ENCODE assay signal across 8 cellular contexts in the genomic region with DNA sequence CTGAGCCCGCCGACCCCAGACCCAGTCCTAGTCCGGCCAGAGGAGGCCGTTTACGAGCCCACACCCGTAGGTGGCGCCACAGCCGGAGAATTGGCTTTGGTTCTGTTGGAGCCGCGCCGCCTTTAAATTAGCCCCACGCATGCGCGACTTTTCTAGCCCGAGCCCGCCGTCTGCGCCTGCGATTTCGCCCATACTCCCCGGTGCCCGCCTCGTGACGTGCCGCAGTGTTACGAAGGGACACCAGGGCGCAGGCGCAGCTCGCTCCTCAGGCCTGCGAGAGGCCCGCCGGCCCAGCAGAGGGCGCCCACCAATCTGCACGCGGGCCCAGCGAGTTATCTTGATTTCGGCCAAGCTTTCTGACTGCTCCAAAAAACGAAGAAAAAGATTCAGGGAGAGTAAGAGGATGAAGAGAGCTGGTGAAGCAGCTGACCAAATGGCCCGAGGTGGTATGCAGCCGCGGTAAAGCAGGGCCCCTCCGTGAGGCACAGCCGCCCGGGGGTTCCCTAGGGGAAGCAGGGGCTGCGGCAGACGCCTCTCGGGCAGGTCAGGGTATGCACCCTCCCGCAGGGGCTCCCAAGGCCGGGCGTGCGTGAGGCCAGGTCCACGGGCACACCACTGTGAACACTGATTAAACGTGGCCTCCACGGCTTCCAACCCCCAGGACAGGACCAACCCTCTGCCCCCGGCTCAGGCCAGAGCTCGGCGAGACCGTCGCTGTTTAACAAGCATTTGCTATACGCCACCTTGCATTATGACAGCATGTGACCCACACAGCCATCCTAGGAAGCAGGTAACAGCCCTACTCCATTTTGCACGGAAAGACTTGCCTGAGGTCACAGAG. TPM values are rescaled to one million over a fixed set of nuclear protein-coding genes. Genes with fewer than 3 reads are reported as not detected.
DNase-seq lines count a peak whose midpoint lies in the region; ATAC-seq and TF ChIP-seq lines count a peak whose summit lies in the region.

No MANE protein-coding gene starts in this region.

- H3K9me3 Mint-ChIP-seq in nephron progenitor cell = no peaks in the 10 kb centered on the region
- H3K9me3 Mint-ChIP-seq in stimulated activated naive CD8-positive, alpha-beta T cell treated with anti-CD3 and anti-CD28 coated beads, Interleukin-15, amount 100 ng/mL, for 72 hours = no peaks in the 10 kb centered on the region

- H3K4me3 Mint-ChIP-seq in nephron progenitor cell = peak overlapping the region; percentile 98
- peak overlapping the region; percentile 87 to 98 for H3K4me3 Mint-ChIP-seq in stimulated activated naive CD8-positive, alpha-beta T cell treated with anti-CD3 and anti-CD28 coated beads, Interleukin-15, amount 100 ng/mL, for 72 hours

- TF ChIP-seq CTCF in nephron progenitor cell (IDR thresholded peaks at IDR 0.05) = peak; percentile 96

- ATAC-seq in GM21825 (IDR thresholded peaks at IDR 0.05; ENCODE audit: unreplicated experiment) = peak; percentile 75
- peak; percentile 87 for ATAC-seq in stimulated activated naive CD8-positive, alpha-beta T cell treated with anti-CD3 and anti-CD28 coated beads, Interleukin-15, amount 100 ng/mL, for 72 hours

- H3K27ac Mint-ChIP-seq in nephron progenitor cell = peak overlapping the region; percentile 96
- peak overlapping the region; percentile 96 to 98 for H3K27ac Mint-ChIP-seq in stimulated activated naive CD8-positive, alpha-beta T cell treated with anti-CD3 and anti-CD28 coated beads, Interleukin-15, amount 100 ng/mL, for 72 hours

- DNase-seq in Daoy (ENCODE audit: low read depth) (peak; percentile 98), Kasumi-1 (lab: John Stamatoyannopoulos, UW) (peak; percentile 96 to 97), RPMI8226 (peak; percentile 97), fibroblast of the conjunctiva (ENCODE audit: low read depth) (peak; percentile 95), nephron progenitor cell (peak; percentile 99)
- DNase-seq in activated T-helper 9 cell treated with anti-CD3 and anti-CD28 coated beads, Interleukin-2, amount 50 U/mL, for 16 hours (ENCODE audit: low read depth) = peak; percentile 95
- peak; percentile 99 for DNase-seq in stimulated activated naive CD8-positive, alpha-beta T cell treated with anti-CD3 and anti-CD28 coated beads, Interleukin-15, amount 100 ng/mL, for 72 hours

- H3K4me1 Mint-ChIP-seq in nephron progenitor cell = peaks cover 40% of the 10 kb centered on the region
- H3K4me1 Mint-ChIP-seq in stimulated activated naive CD8-positive, alpha-beta T cell treated with anti-CD3 and anti-CD28 coated beads, Interleukin-15, amount 100 ng/mL, for 72 hours = peaks cover 50% of the 10 kb centered on the region

- peaks cover 32% of the 10 kb centered on the region for H3K36me3 Mint-ChIP-seq in nephron progenitor cell (ENCODE audit: low read depth)

- H3K27me3 Mint-ChIP-seq in nephron progenitor cell (ENCODE audit: low read depth, poor library complexity) = peaks cover under 1% of the 10 kb centered on the region
- H3K27me3 Mint-ChIP-seq in stimulated activated naive CD8-positive, alpha-beta T cell treated with anti-CD3 and anti-CD28 coated beads, Interleukin-15, amount 100 ng/mL, for 72 hours = no peaks in the 10 kb centered on the region

RNA-seq across cellular contexts. Expression of a gene that starts 32.8 kb away (rescaled TPM):
- total RNA-seq in Daoy (2014; rRNA removed; shearing (Covaris generic)) = 391 and 442 TPM in 2 replicates

Comparison
In these comparisons a context has a peak if more than half of its experiments do, and no peak if none do; other contexts are left out.
1. Peak in every context shown above with its lines: DNase-seq and ATAC-seq.